20 cellular contexts compared by ENCODE assay signal in genomic region chr19:27796073-27796472, GRCh38.
DNase-seq lines count a peak whose midpoint lies in the region; ATAC-seq and TF ChIP-seq lines count a peak whose summit lies in the region.
"Had no signal": no experiment of that assay in that cellular context is flagged by ENCODE, and none has a peak within 500 bp of the region (broad histone marks: within the 10 kb centered on the region; RNA-seq: fewer than 3 reads in every experiment).

No MANE protein-coding gene starts in this region.

- no peaks in the 10 kb centered on the region for H3K9me3 ChIP-seq in CD8-positive, alpha-beta memory T cell (ENCODE audit: low read length)
- H3K9me3 ChIP-seq: suprapubic skin had no signal

- H3K27me3 ChIP-seq in CD8-positive, alpha-beta memory T cell (ENCODE audit: insufficient read depth, low read length, poor library complexity, severe bottlenecking) = no peaks in the 10 kb centered on the region
- H3K27me3 ChIP-seq: suprapubic skin had no signal

- peaks cover 7% of the 10 kb centered on the region for H3K36me3 ChIP-seq in CD8-positive, alpha-beta memory T cell (ENCODE audit: insufficient read depth, low read length)

- H3K4me3 Mint-ChIP-seq in activated T-cell treated with anti-CD3 and anti-CD28 coated beads, Interleukin-2, amount 50 U/mL, for 24 hours = peak overlapping the region; percentile 93
- H3K4me3 Mint-ChIP-seq in CD8-positive, alpha-beta memory T cell = peak overlapping the region in 5 of 7 donors; percentile 14 to 94 (median 64)
- H3K4me3 Mint-ChIP-seq in activated T-helper 1 cell treated with anti-CD3 and anti-CD28 coated beads, Interleukin-12 subunit alpha, Interleukin-12 subunit beta, Interleukin-2, Interleukin-4 antibody, amounts not matched to agents 30 ng/mL and 10 ng/mL and 1 ng/mL, durations not matched to agents 14 hours and 24 hours and 36 hours = peak overlapping the region; percentile 50
- peak overlapping the region; percentile 74 for H3K4me3 Mint-ChIP-seq in neural crest cell
- H3K4me3 Mint-ChIP-seq: activated CD8-positive, alpha-beta memory T cell treated with anti-CD3 and anti-CD28 coated beads, Interleukin-2, amount 10 ng/mL, durations not matched to agents 7 days and 5 days had no signal

- H3K4me1 ChIP-seq in CD8-positive, alpha-beta memory T cell (ENCODE audit: insufficient read depth, low read length) = peaks cover 18% of the 10 kb centered on the region

- peaks cover 68% of the 10 kb centered on the region for H3K36me3 Mint-ChIP-seq in activated T-cell treated with anti-CD3 and anti-CD28 coated beads, Interleukin-2, amount 50 U/mL, for 24 hours (ENCODE audit: low read depth)
- peaks cover 0 to 41% (median 8%) of the 10 kb centered on the region in 3 donors for H3K36me3 Mint-ChIP-seq in CD8-positive, alpha-beta memory T cell
- peaks cover 21% of the 10 kb centered on the region for H3K36me3 Mint-ChIP-seq in activated T-helper 1 cell treated with anti-CD3 and anti-CD28 coated beads, Interleukin-12 subunit alpha, Interleukin-12 subunit beta, Interleukin-2, Interleukin-4 antibody, amounts not matched to agents 30 ng/mL and 10 ng/mL and 1 ng/mL, durations not matched to agents 14 hours and 24 hours and 36 hours (ENCODE audit: low read depth)
- peaks cover 8% of the 10 kb centered on the region for H3K36me3 Mint-ChIP-seq in neural crest cell (ENCODE audit: low read depth)

- intact Hi-C loops in activated T-helper 1 cell treated with anti-CD3 and anti-CD28 coated beads, Interleukin-12 subunit alpha, Interleukin-12 subunit beta, Interleukin-2, Interleukin-4 antibody, amounts not matched to agents 30 ng/mL and 10 ng/mL and 1 ng/mL, durations not matched to agents 14 hours and 24 hours and 36 hours (cut with micrococcal nuclease) = no loop called here

- POLR2A ChIA-PET in CD8-positive, alpha-beta memory T cell (lab: Charles Lee) = no interaction called here

- H3K4me3 ChIP-seq in CD8-positive, alpha-beta memory T cell (ENCODE audit: low read length) = no peak overlapping the region
- H3K4me3 ChIP-seq: suprapubic skin had no signal

- CTCF ChIA-PET in CD8-positive, alpha-beta memory T cell (lab: Charles Lee) = no interaction called here

- H3K27me3 Mint-ChIP-seq in activated T-cell treated with anti-CD3 and anti-CD28 coated beads, Interleukin-2, amount 50 U/mL, for 24 hours = no peaks in the 10 kb centered on the region
- H3K27me3 Mint-ChIP-seq in CD8-positive, alpha-beta memory T cell = no peaks in the 10 kb centered on the region
- H3K27me3 Mint-ChIP-seq in activated T-helper 1 cell treated with anti-CD3 and anti-CD28 coated beads, Interleukin-12 subunit alpha, Interleukin-12 subunit beta, Interleukin-2, Interleukin-4 antibody, amounts not matched to agents 30 ng/mL and 10 ng/mL and 1 ng/mL, durations not matched to agents 14 hours and 24 hours and 36 hours (ENCODE audit: insufficient read depth) = no peaks in the 10 kb centered on the region
- H3K27me3 Mint-ChIP-seq in neural crest cell (ENCODE audit: low read depth) = no peaks in the 10 kb centered on the region
- H3K27me3 Mint-ChIP-seq: activated CD8-positive, alpha-beta memory T cell treated with anti-CD3 and anti-CD28 coated beads, Interleukin-2, amount 10 ng/mL, durations not matched to agents 7 days and 5 days had no signal

- DNase-seq in activated T-cell treated with anti-CD3 and anti-CD28 coated beads, Interleukin-2, amount 50 U/mL, for 24 hours = no peak
- DNase-seq in activated T-cell treated with anti-CD3 and anti-CD28 coated beads, Interleukin-2, amount 50 U/mL, for 48 hours = no peak
- DNase-seq in CD8-positive, alpha-beta memory T cell = no peak
- DNase-seq in activated T-helper 1 cell treated with anti-CD3 and anti-CD28 coated beads, Interleukin-12 subunit alpha, Interleukin-12 subunit beta, Interleukin-2, Interleukin-4 antibody, amounts not matched to agents 30 ng/mL and 10 ng/mL and 1 ng/mL, durations not matched to agents 14 hours and 24 hours and 36 hours (ENCODE audit: low spot score) = no peak
- DNase-seq in neural crest cell (ENCODE audit: low read depth, low spot score) (no peak), NCI-H345 treated with DMSO at 0.1 percent for 48 hours (lab: John Stamatoyannopoulos, UW; ENCODE audit: unreplicated experiment) (no peak), SK-N-DZ (ENCODE audit: low spot score) (no peak)
- DNase-seq: activated CD8-positive, alpha-beta memory T cell treated with anti-CD3 and anti-CD28 coated beads, Interleukin-2, amount 10 ng/mL, durations not matched to agents 7 days and 5 days; activated gamma-delta T cell; aorta; DMS79; foreskin melanocyte; hippocampal formation; NCI-H187; NCI-H748 treated with DMSO at 0.1 percent for 48 hours had no signal

- H3K27ac Mint-ChIP-seq in activated T-cell treated with anti-CD3 and anti-CD28 coated beads, Interleukin-2, amount 50 U/mL, for 24 hours = peak overlapping the region; percentile 47
- peak overlapping the region in 4 of 8 donors; percentile 26 to 83 (median 52) for H3K27ac Mint-ChIP-seq in CD8-positive, alpha-beta memory T cell
- H3K27ac Mint-ChIP-seq in activated T-helper 1 cell treated with anti-CD3 and anti-CD28 coated beads, Interleukin-12 subunit alpha, Interleukin-12 subunit beta, Interleukin-2, Interleukin-4 antibody, amounts not matched to agents 30 ng/mL and 10 ng/mL and 1 ng/mL, durations not matched to agents 14 hours and 24 hours and 36 hours = no peak overlapping the region
- no peak overlapping the region for H3K27ac Mint-ChIP-seq in neural crest cell (ENCODE audit: unreplicated experiment)
- H3K27ac Mint-ChIP-seq: activated CD8-positive, alpha-beta memory T cell treated with anti-CD3 and anti-CD28 coated beads, Interleukin-2, amount 10 ng/mL, durations not matched to agents 7 days and 5 days; WTC11 had no signal

- ATAC-seq in HG02588 (IDR thresholded peaks at IDR 0.05; ENCODE audit: unreplicated experiment) = no peak
- ATAC-seq: activated CD8-positive, alpha-beta memory T cell treated with anti-CD3 and anti-CD28 coated beads, Interleukin-2, amount 10 ng/mL, durations not matched to agents 7 days and 5 days; sciatic nerve; WTC11 had no signal

- peaks cover 41% of the 10 kb centered on the region for H3K4me1 Mint-ChIP-seq in activated T-cell treated with anti-CD3 and anti-CD28 coated beads, Interleukin-2, amount 50 U/mL, for 24 hours (ENCODE audit: low read depth)
- H3K4me1 Mint-ChIP-seq in CD8-positive, alpha-beta memory T cell = peaks cover 41 to 62% (median 56%) of the 10 kb centered on the region in 3 donors
- H3K4me1 Mint-ChIP-seq in activated T-helper 1 cell treated with anti-CD3 and anti-CD28 coated beads, Interleukin-12 subunit alpha, Interleukin-12 subunit beta, Interleukin-2, Interleukin-4 antibody, amounts not matched to agents 30 ng/mL and 10 ng/mL and 1 ng/mL, durations not matched to agents 14 hours and 24 hours and 36 hours (ENCODE audit: low read depth) = peaks cover 12% of the 10 kb centered on the region
- peaks cover 20% of the 10 kb centered on the region for H3K4me1 Mint-ChIP-seq in neural crest cell

- no peak overlapping the region for H3K27ac ChIP-seq in CD8-positive, alpha-beta memory T cell (ENCODE audit: low read depth, low read length)
- H3K27ac ChIP-seq: KMS-11, suprapubic skin had no signal

- no peak for TF ChIP-seq CTCF in neural crest cell (conservative IDR thresholded peaks at IDR 0.05)

- H3K9me3 Mint-ChIP-seq in activated T-cell treated with anti-CD3 and anti-CD28 coated beads, Interleukin-2, amount 50 U/mL, for 24 hours = no peaks in the 10 kb centered on the region
- H3K9me3 Mint-ChIP-seq in CD8-positive, alpha-beta memory T cell = no peaks in the 10 kb centered on the region
- H3K9me3 Mint-ChIP-seq in activated T-helper 1 cell treated with anti-CD3 and anti-CD28 coated beads, Interleukin-12 subunit alpha, Interleukin-12 subunit beta, Interleukin-2, Interleukin-4 antibody, amounts not matched to agents 30 ng/mL and 10 ng/mL and 1 ng/mL, durations not matched to agents 14 hours and 24 hours and 36 hours = peaks cover under 1% of the 10 kb centered on the region
- H3K9me3 Mint-ChIP-seq in neural crest cell = no peaks in the 10 kb centered on the region
